ENCODE assay signal across 25 cellular contexts in genomic region chr11:76696756-76697155, GRCh38. TPM values are rescaled to one million over a fixed set of nuclear protein-coding genes. Genes with fewer than 3 reads are reported as not detected.
"Had no signal": no experiment of that assay in that cellular context is flagged by ENCODE, and none has a peak within 500 bp of the region (broad histone marks: within the 10 kb centered on the region; RNA-seq: fewer than 3 reads in every experiment).

No MANE protein-coding gene starts in this region.

- H3K4me1 ChIP-seq: colonic mucosa, foreskin keratinocyte, gastrocnemius medialis, gastroesophageal sphincter had no signal

- DNase-seq: colonic mucosa; cortex of kidney; dermis blood vessel endothelial cell; dorsolateral prefrontal cortex; effector CD4-positive, alpha-beta T cell; effector CD8-positive, alpha-beta T cell; effector memory CD4-positive, alpha-beta T cell; effector memory CD8-positive, alpha-beta T cell; endodermal cell; erythroblast; esophagus squamous epithelium; foreskin fibroblast; foreskin keratinocyte; foreskin melanocyte; gastrocnemius medialis; glutamatergic neuron; head of caudate nucleus; heart right ventricle had no signal

- H3K4me1 Mint-ChIP-seq: endodermal cell had no signal

- H3K4me3 ChIP-seq: colonic mucosa, coronary artery, dorsolateral prefrontal cortex, esophagus muscularis mucosa, esophagus squamous epithelium, gastrocnemius medialis, gastroesophageal sphincter, heart left ventricle, heart right ventricle had no signal

- H3K4me3 Mint-ChIP-seq: dendritic cell treated with granulocyte-macrophage colony-stimulating factor and Interleukin-4, amounts not matched to agents 40 ng/mL and 50 ng/mL, for 4 days; effector memory CD8-positive, alpha-beta T cell; endodermal cell had no signal

- H3K9me3 Mint-ChIP-seq: dendritic cell treated with granulocyte-macrophage colony-stimulating factor and Interleukin-4, amounts not matched to agents 40 ng/mL and 50 ng/mL, for 4 days; effector memory CD8-positive, alpha-beta T cell; endodermal cell had no signal

- H3K27ac ChIP-seq: colonic mucosa, coronary artery, dorsolateral prefrontal cortex, epithelial cell of prostate, esophagus muscularis mucosa, esophagus squamous epithelium, foreskin keratinocyte, gastrocnemius medialis, gastroesophageal sphincter, heart left ventricle, heart right ventricle had no signal

- H3K27me3 ChIP-seq: colonic mucosa, dorsolateral prefrontal cortex, esophagus muscularis mucosa, gastrocnemius medialis, gastroesophageal sphincter, heart left ventricle, heart right ventricle had no signal

- ATAC-seq: effector memory CD8-positive, alpha-beta T cell; esophagus mucosa; foreskin keratinocyte; gastrocnemius medialis; gastroesophageal sphincter; heart left ventricle; heart right ventricle had no signal

- H3K9me3 ChIP-seq: colonic mucosa, esophagus muscularis mucosa, esophagus squamous epithelium, gastrocnemius medialis, gastroesophageal sphincter, heart left ventricle, heart right ventricle had no signal

- H3K27ac Mint-ChIP-seq: dendritic cell treated with granulocyte-macrophage colony-stimulating factor and Interleukin-4, amounts not matched to agents 40 ng/mL and 50 ng/mL, for 4 days; effector memory CD8-positive, alpha-beta T cell; endodermal cell had no signal

- H3K36me3 ChIP-seq: colonic mucosa, esophagus muscularis mucosa, esophagus squamous epithelium, gastrocnemius medialis, gastroesophageal sphincter, heart left ventricle, heart right ventricle had no signal

RNA-seq across cellular contexts. Expression of gene LRRC32, which starts 26.2 kb away (rescaled TPM):
- total RNA-seq: foreskin keratinocyte had no signal
